Comparison of ENCODE assay signal across 8 cellular contexts in the genomic region with DNA sequence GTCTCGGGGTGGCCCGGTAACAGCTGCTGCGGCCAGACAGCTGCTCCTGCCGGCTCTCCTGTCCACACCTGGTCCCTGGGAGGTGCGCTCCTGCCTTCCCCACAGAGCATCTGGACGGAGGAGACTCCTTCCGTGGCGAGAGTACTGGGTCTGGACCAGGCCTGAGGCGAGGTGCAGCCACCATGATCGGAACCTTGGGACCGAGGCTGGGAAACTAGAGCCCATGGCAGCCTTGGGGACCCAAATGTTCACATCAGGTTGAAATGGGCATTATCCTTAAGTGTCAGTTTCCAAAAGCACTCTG. TPM values are rescaled to one million over a fixed set of nuclear protein-coding genes. Genes with fewer than 3 reads are reported as not detected.
DNase-seq lines count a peak whose midpoint lies in the region; ATAC-seq and TF ChIP-seq lines count a peak whose summit lies in the region.

No MANE protein-coding gene starts in this region.

- TF ChIP-seq CTCF in mucosa of descending colon (IDR thresholded peaks at IDR 0.05), result no peak

- peaks cover 30% of the 10 kb centered on the region for H3K4me1 ChIP-seq in mucosa of descending colon (ENCODE audit: low read depth)

- H3K4me3 ChIP-seq in mucosa of descending colon, result peak overlapping the region; percentile 91

- H3K27ac ChIP-seq in KOPT-K1 (ENCODE audit: low read depth, low read length, poor library complexity, severe bottlenecking), result peak overlapping the region; percentile 83

- H3K9me3 ChIP-seq in KOPT-K1 (ENCODE audit: insufficient read depth, low read length, poor library complexity, severe bottlenecking) (no peaks in the 10 kb centered on the region), mucosa of descending colon (no peaks in the 10 kb centered on the region)

- peaks cover 11% of the 10 kb centered on the region for H3K36me3 ChIP-seq in KOPT-K1 (ENCODE audit: insufficient read depth, low read length)
- no peaks in the 10 kb centered on the region for H3K36me3 ChIP-seq in mucosa of descending colon (ENCODE audit: low read depth)

- no peak for ATAC-seq in mucosa of descending colon

- intact Hi-C loops in mucosa of descending colon (cut with DNase I, micrococcal nuclease), result no loop called here

- DNase-seq in NCI-H748 (lab: John Stamatoyannopoulos, UW; ENCODE audit: unreplicated experiment) (peak; percentile 65), NCI-H748 treated with DMSO at 0.1 percent for 48 hours (lab: John Stamatoyannopoulos, UW) (no peak), mucosa of descending colon (peak in 1 of 3 donors; percentile 47), NCI-H446 treated with DMSO at 0.1 percent for 48 hours (lab: John Stamatoyannopoulos, UW) (no peak), middle frontal gyrus (ENCODE audit: extremely low spot score, low spot score) (no peak), mesenteric fat pad (ENCODE audit: low spot score) (no peak)
- peak; percentile 6 for DNase-seq in central memory CD4-positive, alpha-beta T cell

RNA-seq across cellular contexts. Expression of a gene that starts 0.6 kb away (rescaled TPM):
- total RNA-seq in mucosa of descending colon, result 10 to 100 TPM; 57.8 to 82.1 (median 74.8) TPM
- total RNA-seq in mesenteric fat pad, result 74.5 TPM

Comparison
In these comparisons a context has a peak if more than half of its experiments do, and no peak if none do; other contexts are left out.
1. DNase-seq: peak in NCI-H748 (single experiment) and central memory CD4-positive, alpha-beta T cell (single experiment); none in NCI-H748 treated with DMSO at 0.1 percent for 48 hours (single experiment), NCI-H446 treated with DMSO at 0.1 percent for 48 hours (single experiment), middle frontal gyrus (single experiment) and mesenteric fat pad (single experiment).